26 cellular contexts compared by ENCODE assay signal in genomic region chr14:24996930-24997329, GRCh38. TPM values are rescaled to one million over a fixed set of nuclear protein-coding genes. Genes with fewer than 3 reads are reported as not detected.
"Had no signal": no experiment of that assay in that cellular context is flagged by ENCODE, and none has a peak within 500 bp of the region (broad histone marks: within the 10 kb centered on the region; RNA-seq: fewer than 3 reads in every experiment).

No MANE protein-coding gene starts in this region.

- H3K27me3 Mint-ChIP-seq: stimulated activated naive CD8-positive, alpha-beta T cell treated with anti-CD3 and anti-CD28 coated beads, Interleukin-15, amount 100 ng/mL, for 72 hours had no signal

- H3K36me3 ChIP-seq: esophagus squamous epithelium, gastrocnemius medialis, heart left ventricle, left lung, ovary, sigmoid colon, spleen, suprapubic skin had no signal

- FAIRE-seq: colon, islet of Langerhans had no signal

- H3K4me3 ChIP-seq: esophagus squamous epithelium, gastrocnemius medialis, heart left ventricle, hepatocyte, left lung, ovary, psoas muscle, sigmoid colon, spleen, suprapubic skin had no signal

- H3K9me3 Mint-ChIP-seq: endodermal cell; naive thymus-derived CD8-positive, alpha-beta T cell; stimulated activated naive CD8-positive, alpha-beta T cell treated with anti-CD3 and anti-CD28 coated beads, Interleukin-15, amount 100 ng/mL, for 72 hours had no signal

- H3K9me3 ChIP-seq: esophagus squamous epithelium, gastrocnemius medialis, left lung, ovary, psoas muscle, sigmoid colon, spleen, suprapubic skin had no signal

- H3K27ac ChIP-seq: esophagus squamous epithelium, gastrocnemius medialis, heart left ventricle, hepatocyte, ovary, psoas muscle, sigmoid colon, spleen, suprapubic skin had no signal

- H3K27me3 ChIP-seq: esophagus squamous epithelium, gastrocnemius medialis, heart left ventricle, hepatocyte, left lung, ovary, sigmoid colon, spleen, suprapubic skin had no signal

- H3K4me1 Mint-ChIP-seq: endodermal cell; naive thymus-derived CD8-positive, alpha-beta T cell; stimulated activated naive CD8-positive, alpha-beta T cell treated with anti-CD3 and anti-CD28 coated beads, Interleukin-15, amount 100 ng/mL, for 72 hours had no signal

- DNase-seq: central memory CD4-positive, alpha-beta T cell; effector CD8-positive, alpha-beta T cell; endodermal cell; erythroblast; esophagus squamous epithelium; gastrocnemius medialis; heart left ventricle; left cardiac atrium; left lung; mammary epithelial cell; naive thymus-derived CD8-positive, alpha-beta T cell; occipital lobe; ovary; posterior cingulate gyrus; psoas muscle; right cardiac atrium; sigmoid colon; spleen; stimulated activated CD4-positive, alpha-beta T cell treated with anti-CD3 and anti-CD28 coated beads, Interleukin-2, amount 100 ng/mL, for 48 hours; stimulated activated naive CD4-positive, alpha-beta T cell; stimulated activated naive CD8-positive, alpha-beta T cell treated with anti-CD3 and anti-CD28 coated beads, Interleukin-15, amount 100 ng/mL, for 72 hours; trophoblast cell had no signal

- H3K4me2 ChIP-seq: hepatocyte had no signal

- H3K4me1 ChIP-seq: left lung, psoas muscle, spleen had no signal

- H3K27ac Mint-ChIP-seq: endodermal cell; naive thymus-derived CD8-positive, alpha-beta T cell; stimulated activated naive CD8-positive, alpha-beta T cell treated with anti-CD3 and anti-CD28 coated beads, Interleukin-15, amount 100 ng/mL, for 72 hours had no signal

- H2AFZ ChIP-seq: hepatocyte had no signal

- H3K4me3 Mint-ChIP-seq: endodermal cell; naive thymus-derived CD8-positive, alpha-beta T cell; stimulated activated naive CD8-positive, alpha-beta T cell treated with anti-CD3 and anti-CD28 coated beads, Interleukin-15, amount 100 ng/mL, for 72 hours had no signal

- H3K36me3 Mint-ChIP-seq: naive thymus-derived CD8-positive, alpha-beta T cell had no signal

RNA-seq across cellular contexts. Expression of gene STXBP6, which starts 53.0 kb away (rescaled TPM):
- total RNA-seq: naive thymus-derived CD8-positive, alpha-beta T cell had no signal
